8 cellular contexts compared by ENCODE assay signal in the genomic region with DNA sequence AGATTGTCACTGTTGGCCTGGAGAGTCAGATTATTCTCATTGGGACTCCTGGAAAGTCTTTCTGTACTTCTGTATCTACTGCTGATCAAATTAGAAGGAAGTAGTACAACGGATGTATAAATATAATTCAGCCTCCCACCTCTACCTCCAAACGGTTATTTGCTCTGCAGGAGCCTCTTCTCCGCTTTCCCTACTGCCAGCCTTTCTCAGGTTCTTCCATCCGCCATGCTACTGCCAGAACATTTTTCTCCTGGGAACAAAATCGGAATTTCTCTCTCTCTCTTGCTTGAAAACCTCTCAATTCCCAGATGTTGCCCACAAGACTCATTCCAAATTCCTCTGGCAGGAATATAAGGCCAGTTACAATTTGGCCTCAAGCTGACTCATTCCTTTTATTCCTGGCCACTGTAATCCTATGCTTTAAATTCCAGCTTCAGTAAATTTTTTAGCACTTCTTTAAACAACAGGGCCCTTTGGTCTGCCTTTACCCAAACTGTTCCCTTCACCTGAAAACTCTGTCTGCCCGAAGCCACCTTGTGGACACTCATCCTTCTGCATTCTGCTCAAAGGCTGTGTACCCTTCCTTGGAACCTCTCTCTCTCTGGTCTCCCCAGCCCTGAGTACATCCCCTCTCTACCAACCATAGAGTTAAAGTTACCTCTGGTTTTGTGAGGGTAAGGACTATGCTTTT.
A peak's percentile ranks its signal among the peaks of the same experiment; 100 is the strongest.
DNase-seq lines count a peak whose midpoint lies in the region; TF ChIP-seq lines count a peak whose summit lies in the region.
"Not testable (repeated sequence)": the region's sequence is repeated elsewhere in the genome, so short reads cannot be mapped to it uniquely, and the experiment has no call there.

No MANE protein-coding gene starts in this region.

- H3K36me3 Mint-ChIP-seq in MCF 10A (ENCODE audit: insufficient read depth, unreplicated experiment) = not testable (repeated sequence)

- DNase-seq in AG08395 (ENCODE audit: low spot score) = peak; percentile 6
- peak; percentile 5 for DNase-seq in GM03348 (ENCODE audit: low spot score)
- peak; percentile 56 for DNase-seq in HCEC 1CT
- DNase-seq in LNCaP clone FGC (ENCODE audit: low read depth) = not testable (repeated sequence)
- DNase-seq in SJCRH30 = peak; percentile 4 to 37
- DNase-seq in MCF 10A (ENCODE audit: unreplicated experiment) = peak; percentile 34
- DNase-seq in fibroblast of pulmonary artery (ENCODE audit: low read depth) = peak; percentile 39
- peak; percentile 37 for DNase-seq in myocyte (ENCODE audit: low read depth)

- H3K27ac Mint-ChIP-seq in MCF 10A (ENCODE audit: low read depth, unreplicated experiment) = not testable (repeated sequence)

- not testable (repeated sequence) for H3K9me3 Mint-ChIP-seq in MCF 10A (ENCODE audit: unreplicated experiment)

- CTCF ChIA-PET in MCF 10A (lab: Yijun Ruan, JAX) = interaction anchor here (0.7 kb wide), 1 partner anchor 42 kb away, joined by 3 read pairs; no protein-coding TSS in a partner anchor

- H3K4me1 ChIP-seq in SJCRH30 = not testable (repeated sequence)

- H3K4me3 Mint-ChIP-seq in MCF 10A (ENCODE audit: unreplicated experiment) = not testable (repeated sequence)

- not testable (repeated sequence) for H3K27me3 Mint-ChIP-seq in MCF 10A (ENCODE audit: insufficient read depth, unreplicated experiment)

- TF ChIP-seq CTCF in LNCaP clone FGC (IDR thresholded peaks at IDR 0.05; ENCODE audit: control insufficient read depth, extremely low read depth, insufficient read depth) (peak; percentile 38; the same call in 1 of the 2 replicates), MCF 10A (IDR thresholded peaks at IDR 0.05; ENCODE audit: unreplicated experiment) (peak; percentile 28), fibroblast of pulmonary artery (IDR thresholded peaks at IDR 0.05; ENCODE audit: low read length, missing control alignments) (peak; percentile 42)

- H3K4me1 Mint-ChIP-seq in MCF 10A (ENCODE audit: insufficient read depth, unreplicated experiment) = not testable (repeated sequence)

- POLR2A ChIA-PET in MCF 10A (lab: Yijun Ruan, JAX) = not testable (repeated sequence)

- not testable (repeated sequence) for H3K27ac ChIP-seq in SJCRH30

- not testable (repeated sequence) for H3K9me3 ChIP-seq in SJCRH30 (replicated peaks)

- not testable (repeated sequence) for H3K27me3 ChIP-seq in SJCRH30

- intact Hi-C loops in MCF 10A (cut with micrococcal nuclease) = not testable (repeated sequence)

- not testable (repeated sequence) for BruUV-seq in MCF 10A (replicated peaks; lab: Mats Ljungman, UMichigan)

- not testable (repeated sequence) for H3K36me3 ChIP-seq in SJCRH30

- not testable (repeated sequence) for H3K4me3 ChIP-seq in LNCaP clone FGC (ENCODE audit: low read depth, low read length); SJCRH30; fibroblast of pulmonary artery (replicated peaks; ENCODE audit: low read depth, low read length)
